In the genomic region with DNA sequence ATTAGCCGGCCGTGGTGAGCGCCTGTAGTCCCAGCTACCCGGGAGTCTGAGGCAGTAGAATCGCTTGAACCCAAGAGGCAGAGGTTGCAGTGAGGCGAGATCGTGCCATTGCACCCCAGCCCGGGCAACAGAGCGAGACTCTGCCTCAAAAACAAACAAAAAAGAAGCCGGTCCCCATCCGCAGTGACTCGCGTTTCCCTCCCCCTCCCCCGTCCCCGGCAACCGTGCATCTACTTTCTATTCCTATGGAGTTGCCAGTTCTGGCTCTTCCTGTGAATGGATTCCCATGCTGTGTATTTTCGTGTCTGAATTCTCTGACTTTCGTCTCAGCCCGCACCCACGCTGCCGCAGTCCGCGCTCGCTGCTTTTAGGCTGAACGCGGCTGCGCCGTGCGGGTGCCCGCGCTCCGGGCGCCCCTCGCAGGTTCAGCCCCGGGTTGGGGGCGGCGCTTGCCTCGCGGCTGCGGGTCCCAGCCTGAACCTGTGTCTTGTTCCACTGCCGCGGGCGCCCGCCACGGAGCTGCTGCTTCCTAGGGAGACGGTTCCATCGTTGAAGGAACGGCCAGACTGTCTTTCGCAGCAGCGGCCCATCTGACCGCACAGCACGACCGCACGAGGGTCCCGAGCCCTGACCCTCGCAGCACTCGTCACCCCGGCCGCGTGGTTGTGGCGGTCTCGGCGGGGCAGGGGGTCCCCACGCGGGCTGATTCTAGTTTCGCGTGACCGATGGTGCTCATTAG, we compare ENCODE assay signal across 1 cellular context.
A peak's percentile ranks its signal among the peaks of the same experiment; 100 is the strongest.
TF ChIP-seq lines count a peak whose summit lies in the region.

No MANE protein-coding gene starts in this region.

TF ChIP-seq in endothelial cell of umbilical vein, 7 proteins besides CTCF, POLR2A, EP300 and RAD21:
- peak; percentile 14 for TF ChIP-seq POLR2AphosphoS5 (IDR thresholded peaks at IDR 0.05; ENCODE audit: insufficient read depth, low read depth, low read length)
- no peak for TF ChIP-seq JUN (IDR thresholded peaks at IDR 0.05; ENCODE audit: borderline replicate concordance, insufficient read depth, insufficient read length, low read depth)
